In the genomic region with DNA sequence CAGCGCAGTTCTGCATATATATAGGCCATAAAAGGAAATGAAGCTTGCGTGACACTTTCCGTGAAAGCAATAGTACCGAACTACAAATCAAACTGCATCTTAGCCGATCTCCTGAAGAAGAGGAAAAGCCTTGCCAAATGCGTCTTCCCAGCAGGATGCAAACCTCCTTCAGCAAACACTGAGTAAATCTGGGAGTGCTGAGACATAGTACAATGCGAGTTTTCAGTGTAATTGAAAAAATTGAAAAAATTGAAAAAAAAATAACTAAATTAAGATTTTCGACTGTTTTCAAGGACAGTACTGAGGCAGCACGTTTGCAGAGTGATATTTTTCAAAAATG, we compare ENCODE assay signal across 1 cellular context.
TF ChIP-seq lines count a peak whose summit lies in the region.

No MANE protein-coding gene starts in this region.

TF ChIP-seq in GM23338, 12 proteins besides CTCF, POLR2A, EP300 and RAD21 (continued from another document):
- TF ChIP-seq ZNF462 (CRISPR knock-in tag; IDR thresholded peaks at IDR 0.05): no peak
- TF ChIP-seq ZNF331 (CRISPR knock-in tag; IDR thresholded peaks at IDR 0.05; ENCODE audit: low read depth): no peak
- TF ChIP-seq EZH2 (IDR thresholded peaks at IDR 0.05; ENCODE audit: low read depth, unreplicated experiment): no peak
- TF ChIP-seq, protein P1, sequence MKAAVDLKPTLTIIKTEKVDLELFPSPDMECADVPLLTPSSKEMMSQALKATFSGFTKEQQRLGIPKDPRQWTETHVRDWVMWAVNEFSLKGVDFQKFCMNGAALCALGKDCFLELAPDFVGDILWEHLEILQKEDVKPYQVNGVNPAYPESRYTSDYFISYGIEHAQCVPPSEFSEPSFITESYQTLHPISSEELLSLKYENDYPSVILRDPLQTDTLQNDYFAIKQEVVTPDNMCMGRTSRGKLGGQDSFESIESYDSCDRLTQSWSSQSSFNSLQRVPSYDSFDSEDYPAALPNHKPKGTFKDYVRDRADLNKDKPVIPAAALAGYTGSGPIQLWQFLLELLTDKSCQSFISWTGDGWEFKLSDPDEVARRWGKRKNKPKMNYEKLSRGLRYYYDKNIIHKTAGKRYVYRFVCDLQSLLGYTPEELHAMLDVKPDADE (IDR thresholded peaks at IDR 0.05): no peak
- no peak for TF ChIP-seq JUNB (IDR thresholded peaks at IDR 0.05; ENCODE audit: unreplicated experiment)
- no peak for TF ChIP-seq EZH2phosphoT487 (IDR thresholded peaks at IDR 0.05; ENCODE audit: unreplicated experiment)
- no peak for TF ChIP-seq CREB1 (CRISPR knock-in tag; IDR thresholded peaks at IDR 0.05; ENCODE audit: low read depth)
- no peak for TF ChIP-seq POLR2AphosphoS5 (IDR thresholded peaks at IDR 0.05; ENCODE audit: low read depth)
